ENCODE assay signal across 12 cellular contexts in genomic region chr17:5123343-5124124, GRCh38. TPM values are rescaled to one million over a fixed set of nuclear protein-coding genes. Genes with fewer than 3 reads are reported as not detected.
DNase-seq lines count a peak whose midpoint lies in the region; ATAC-seq, FAIRE-seq and TF ChIP-seq lines count a peak whose summit lies in the region.
"Had no signal": no experiment of that assay in that cellular context is flagged by ENCODE, and none has a peak within 500 bp of the region (broad histone marks: within the 10 kb centered on the region; RNA-seq: fewer than 3 reads in every experiment).

No MANE protein-coding gene starts in this region.

- FAIRE-seq in pancreas (lab: Jason Lieb, UNC) = no peak
- FAIRE-seq: GM18507 had no signal

- no peaks in the 10 kb centered on the region for H3K9me3 Mint-ChIP-seq in MCF 10A (ENCODE audit: unreplicated experiment)
- H3K9me3 Mint-ChIP-seq: activated T-cell treated with anti-CD3 and anti-CD28 coated beads, Interleukin-2, amount 50 U/mL, for 72 hours; T-helper 2 cell treated with Interferon-gamma antibody and Interleukin-4, amounts not matched to agents 5 μg/mL and 100 μg/mL, for 36 hours had no signal

- H3K36me3 ChIP-seq in breast epithelium (no peaks in the 10 kb centered on the region), left ventricle myocardium inferior (no peaks in the 10 kb centered on the region), pancreas (no peaks in the 10 kb centered on the region), aorta (ENCODE audit: control insufficient read depth in 1 of 2, insufficient read depth in 2 of 2, low read length in 1 of 2) (no peaks in the 10 kb centered on the region)

- H3K27ac Mint-ChIP-seq in MCF 10A (ENCODE audit: low read depth, unreplicated experiment) = no peak overlapping the region
- H3K27ac Mint-ChIP-seq: activated T-cell treated with anti-CD3 and anti-CD28 coated beads, Interleukin-2, amount 50 U/mL, for 72 hours; T-helper 2 cell treated with Interferon-gamma antibody and Interleukin-4, amounts not matched to agents 5 μg/mL and 100 μg/mL, for 36 hours had no signal

- H3K4me1 Mint-ChIP-seq in MCF 10A (ENCODE audit: insufficient read depth, unreplicated experiment) = no peaks in the 10 kb centered on the region

- no peak for TF ChIP-seq POLR2A in breast epithelium (IDR thresholded peaks at IDR 0.05)

- H3K36me3 Mint-ChIP-seq in MCF 10A (ENCODE audit: insufficient read depth, unreplicated experiment) = no peaks in the 10 kb centered on the region

- peak overlapping the region in 1 of 2 donors; percentile 72 for H3K27ac ChIP-seq in breast epithelium
- no peak overlapping the region for H3K27ac ChIP-seq in left ventricle myocardium inferior (replicated peaks)
- no peak overlapping the region for H3K27ac ChIP-seq in pancreas
- H3K27ac ChIP-seq in aorta (ENCODE audit: low read depth in 1 of 2, low read length in 2 of 2) = no peak overlapping the region

- DNase-seq in breast epithelium (ENCODE audit: low spot score in 2 of 2) (peak in 1 of 2 donors; percentile 16), MCF 10A (ENCODE audit: unreplicated experiment) (no peak), left ventricle myocardium inferior (no peak), pancreas (peak in 5 of 6 donors; percentile 3 to 57 (median 10)), aorta (peak in 1 of 2 donors; percentile 55), NCI-H748 (lab: John Stamatoyannopoulos, UW; ENCODE audit: unreplicated experiment) (no peak), NCI-H510A (lab: John Stamatoyannopoulos, UW) (no peak)
- DNase-seq in stimulated activated CD4-positive, alpha-beta T cell treated with anti-CD3 and anti-CD28 coated beads, Interleukin-12 subunit alpha, Interleukin-12 subunit beta, amount 100 ng/mL, for 4 hours = no peak

- no TSS peak for BruUV-seq in MCF 10A (replicated peaks; lab: Mats Ljungman, UMichigan)

- POLR2A ChIA-PET in MCF 10A (lab: Yijun Ruan, JAX) = no interaction called here

- WGBS in pancreas, 2 donors = 53 to 56% methylated on average over 52 to 53 of the region's 53 CpGs
- WGBS in aorta, 2 donors = 48 to 58% methylated on average over 40 to 53 of the region's 53 CpGs

- ATAC-seq in pancreas = peak in 2 of 4 donors; percentile 29 to 57
- ATAC-seq in aorta (ENCODE audit: low FRiP score) = peak; percentile 44

- no peaks in the 10 kb centered on the region for H3K4me1 ChIP-seq in breast epithelium
- peaks cover 14% of the 10 kb centered on the region for H3K4me1 ChIP-seq in left ventricle myocardium inferior
- no peaks in the 10 kb centered on the region for H3K4me1 ChIP-seq in pancreas
- no peaks in the 10 kb centered on the region for H3K4me1 ChIP-seq in aorta (ENCODE audit: control insufficient read depth in 1 of 2, insufficient read depth in 2 of 2, low read length in 2 of 2)

- intact Hi-C loops in breast epithelium (cut with DNase I; ENCODE audit: low total_unique reads) (no loop called here), MCF 10A (cut with micrococcal nuclease) (no loop called here), left ventricle myocardium inferior (cut with micrococcal nuclease) (no loop called here), pancreas (cut with DNase I) (no loop called here), aorta (cut with DNase I) (no loop called here)

- H3K27me3 ChIP-seq in breast epithelium (no peaks in the 10 kb centered on the region), left ventricle myocardium inferior (ENCODE audit: low read depth) (peaks cover 79% of the 10 kb centered on the region), pancreas (no peaks in the 10 kb centered on the region), aorta (ENCODE audit: control insufficient read depth in 1 of 2, insufficient read depth in 2 of 2, low read length in 1 of 2) (no peaks in the 10 kb centered on the region)

- H3K9me3 ChIP-seq in breast epithelium (no peaks in the 10 kb centered on the region), left ventricle myocardium inferior (replicated peaks) (no peaks in the 10 kb centered on the region), pancreas (no peaks in the 10 kb centered on the region), aorta (ENCODE audit: control insufficient read depth, low read length) (no peaks in the 10 kb centered on the region)

- CTCF ChIA-PET in MCF 10A (lab: Yijun Ruan, JAX) = no interaction called here

- H3K4me3 ChIP-seq in breast epithelium = peak overlapping the region; percentile 47 to 83 (median 64)
- H3K4me3 ChIP-seq in left ventricle myocardium inferior = peak overlapping the region; percentile 62
- H3K4me3 ChIP-seq in pancreas = peak overlapping the region; percentile 18 to 47 (median 34)
- no peak overlapping the region for H3K4me3 ChIP-seq in aorta (ENCODE audit: low read length in 2 of 2)

- no peak for TF ChIP-seq CTCF in breast epithelium (IDR thresholded peaks at IDR 0.05)
- no peak for TF ChIP-seq CTCF in MCF 10A (IDR thresholded peaks at IDR 0.05; ENCODE audit: unreplicated experiment)
- no peak for TF ChIP-seq CTCF in left ventricle myocardium inferior (IDR thresholded peaks at IDR 0.05; ENCODE audit: borderline replicate concordance)
- TF ChIP-seq CTCF in pancreas (IDR thresholded peaks at IDR 0.05) = no peak

- peaks cover 49% of the 10 kb centered on the region for H3K27me3 Mint-ChIP-seq in MCF 10A (ENCODE audit: insufficient read depth, unreplicated experiment)

- no peak overlapping the region for H3K4me3 Mint-ChIP-seq in MCF 10A (ENCODE audit: unreplicated experiment)

RNA-seq across cellular contexts. Expression of gene USP6, which starts 7.7 kb away (rescaled TPM):
- total RNA-seq in breast epithelium (under 1 TPM; 0.16 to 0.44 (median 0.33) TPM), MCF 10A (2022) (0.10 TPM in 1 of 2 replicates, not detected in the other), left ventricle myocardium inferior (0.05 TPM), pancreas (under 1 TPM; 0.03 to 0.09 (median 0.05) TPM), aorta (under 1 TPM; 0.10 to 0.36 TPM)
- polyA plus RNA-seq in pancreas (under 1 TPM; 0.04 to 0.09 TPM), aorta (under 1 TPM in 1 of 2 donors, not detected in 1; 0.05 TPM)
- total RNA-seq: fibroblast of villous mesenchyme had no signal

RNA-seq across cellular contexts. Expression of gene ZNF232, which starts 11.9 kb away (rescaled TPM):
- total RNA-seq in breast epithelium (10 to 100 TPM in 1 of 3 donors, 1 to 10 TPM in 2; 5.1 to 13.8 (median 9.2) TPM), MCF 10A (2022) (8.8 and 11.6 TPM in 2 replicates), left ventricle myocardium inferior (4.1 TPM), pancreas (1 to 10 TPM; 2.8 to 5.5 (median 3.6) TPM), aorta (1 to 10 TPM; 7.1 to 7.8 TPM)
- polyA plus RNA-seq in pancreas (1 to 10 TPM; 5.8 to 7.1 TPM), aorta (1 to 10 TPM; 5.9 to 6.1 TPM)

RNA-seq across cellular contexts. Expression of gene ZFP3, which starts 45.3 kb away (rescaled TPM):
- total RNA-seq in breast epithelium = 1 to 10 TPM; 3.7 to 8.8 (median 4.9) TPM
- not detected in 2 replicates for total RNA-seq in MCF 10A (2022)
- 11.0 TPM for total RNA-seq in left ventricle myocardium inferior
- total RNA-seq in pancreas = 1 to 10 TPM; 2.7 to 5.2 (median 3.5) TPM
- polyA plus RNA-seq in pancreas = 1 to 10 TPM; 1.9 to 3.2 TPM
- 1 to 10 TPM; 4.0 to 6.0 TPM for total RNA-seq in aorta
- 1 to 10 TPM in 1 of 2 donors, under 1 TPM in 1; 0.75 to 3.0 TPM for polyA plus RNA-seq in aorta

Comparison
In these comparisons a context has a peak if more than half of its experiments do, and no peak if none do; other contexts are left out.
1. DNase-seq: peak in pancreas (5 of 6); none in MCF 10A (single experiment), left ventricle myocardium inferior (single experiment), NCI-H748 (single experiment), stimulated activated CD4-positive, alpha-beta T cell treated with anti-CD3 and anti-CD28 coated beads, Interleukin-12 subunit alpha, Interleukin-12 subunit beta, amount 100 ng/mL, for 4 hours (single experiment) and NCI-H510A (single experiment).
2. H3K4me3 ChIP-seq: peak in breast epithelium (3 of 3), left ventricle myocardium inferior (single experiment) and pancreas (4 of 4); none in aorta (0 of 2).